In genomic region chr19:44623080-44623479, GRCh38 we compare ENCODE assay signal across 15 cellular contexts. TPM values are rescaled to one million over a fixed set of nuclear protein-coding genes. Genes with fewer than 3 reads are reported as not detected.
DNase-seq lines count a peak whose midpoint lies in the region; ATAC-seq and TF ChIP-seq lines count a peak whose summit lies in the region.
"Had no signal": no experiment of that assay in that cellular context is flagged by ENCODE, and none has a peak within 500 bp of the region (broad histone marks: within the 10 kb centered on the region; RNA-seq: fewer than 3 reads in every experiment).

No MANE protein-coding gene starts in this region.

- in situ Hi-C loops in GM23248 (cut with MboI), result no loop called here

- H3K36me3 ChIP-seq in GM23248 (ENCODE audit: low read depth) (no peaks in the 10 kb centered on the region), heart left ventricle (no peaks in the 10 kb centered on the region), osteoblast (ENCODE audit: insufficient read depth, low read length) (no peaks in the 10 kb centered on the region)

- H3K9me3 ChIP-seq in GM23248 (ENCODE audit: low read depth) (no peaks in the 10 kb centered on the region), heart left ventricle (no peaks in the 10 kb centered on the region), osteoblast (ENCODE audit: low read depth, low read length) (no peaks in the 10 kb centered on the region)

- H4K20me1 ChIP-seq in GM23248 (ENCODE audit: insufficient read depth) (no peaks in the 10 kb centered on the region), osteoblast (ENCODE audit: insufficient read depth, low read length) (no peaks in the 10 kb centered on the region)

- H3K4me3 ChIP-seq in GM23248 (no peak overlapping the region), heart left ventricle (no peak overlapping the region), osteoblast (ENCODE audit: insufficient read depth, low read length) (no peak overlapping the region)
- H3K4me3 ChIP-seq: dorsolateral prefrontal cortex had no signal

- H3K79me2 ChIP-seq in GM23248 (ENCODE audit: insufficient read depth) (no peaks in the 10 kb centered on the region), osteoblast (ENCODE audit: insufficient read depth, low read length) (no peaks in the 10 kb centered on the region)

- TF ChIP-seq POLR2A in heart left ventricle (IDR thresholded peaks at IDR 0.05), result no peak

- no peak overlapping the region for H2AFZ ChIP-seq in GM23248
- H2AFZ ChIP-seq in osteoblast (ENCODE audit: low read length), result peak overlapping the region; percentile 47

- peaks cover 20% of the 10 kb centered on the region for H3K4me1 ChIP-seq in GM23248 (ENCODE audit: insufficient read depth)
- peaks cover 0 to 14% (median 0%) of the 10 kb centered on the region in 12 donors for H3K4me1 ChIP-seq in heart left ventricle
- H3K4me1 ChIP-seq in osteoblast (ENCODE audit: insufficient read depth, low read length), result peaks cover 40% of the 10 kb centered on the region

- H3K4me2 ChIP-seq in GM23248 (ENCODE audit: unreplicated experiment) (no peak overlapping the region), osteoblast (ENCODE audit: insufficient read depth, low read length) (no peak overlapping the region)

- peak in 3 of 4 donors; percentile 36 to 62 (median 50) for ATAC-seq in heart left ventricle
- ATAC-seq: activated CD8-positive, alpha-beta T cell treated with anti-CD3 and anti-CD28 coated beads, Interleukin-2, amount 10 ng/mL, durations not matched to agents 7 days and 5 days; activated naive CD4-positive, alpha-beta T cell treated with anti-CD3 and anti-CD28 coated beads, Interleukin-2, amount 50 U/mL, for 72 hours had no signal

- intact Hi-C loops in heart left ventricle (cut with DNase I), result no loop called here

- no peak overlapping the region for H3K9ac ChIP-seq in GM23248

- 52 to 60% methylated on average over 5 of the region's 5 CpGs for WGBS in GM23248 (ENCODE audit: low coverage in 1 of 2, low lambda C conversion rate in 2 of 2, missing lambda C conversion rate in 2 of 2), 2 experiments
- WGBS in heart left ventricle, 4 donors, result 59 to 65% (median 61%) methylated on average over 5 of the region's 5 CpGs

- no peaks in the 10 kb centered on the region for H3K9me2 ChIP-seq in GM23248 (ENCODE audit: insufficient read depth)

- TF ChIP-seq CTCF in heart left ventricle (IDR thresholded peaks at IDR 0.05) (no peak), osteoblast (IDR thresholded peaks at IDR 0.05; ENCODE audit: extremely low read depth, low read depth, low read length) (no peak)

- H3F3A ChIP-seq in GM23248 (ENCODE audit: insufficient read depth), result peaks cover 17% of the 10 kb centered on the region

- H3K27ac ChIP-seq in GM23248 (no peak overlapping the region), heart left ventricle (no peak overlapping the region), osteoblast (ENCODE audit: low read depth, low read length) (peak overlapping the region; percentile 55)
- H3K27ac ChIP-seq: dorsolateral prefrontal cortex had no signal

- DNase-seq in GM23248, result peak; percentile 59
- DNase-seq in UCSD-AML1 (lab: John Stamatoyannopoulos, UW; ENCODE audit: unreplicated experiment), result peak; percentile 41
- peak in 2 of 5 donors; percentile 19 to 35 for DNase-seq in heart left ventricle
- peak; percentile 73 for DNase-seq in osteoblast (ENCODE audit: insufficient read length, low spot score, missing footprints)
- no peak for DNase-seq in HK-2 (ENCODE audit: unreplicated experiment)
- no peak for DNase-seq in SIG-M5 (lab: John Stamatoyannopoulos, UW)
- no peak for DNase-seq in medulla oblongata (ENCODE audit: extremely low spot score)
- DNase-seq: activated CD8-positive, alpha-beta T cell treated with anti-CD3 and anti-CD28 coated beads, Interleukin-2, amount 10 ng/mL, durations not matched to agents 7 days and 5 days; dorsolateral prefrontal cortex; naive B cell; NCI-H1105; NK-92 treated with Interleukin-12 subunit alpha and Interleukin-12 subunit beta, amount 100 ng/mL, for 24 hours; stimulated activated CD8-positive, alpha-beta memory T cell treated with anti-CD3 and anti-CD28 coated beads, Interleukin-4, amount 100 ng/mL, for 48 hours had no signal

- H3K27me3 ChIP-seq in GM23248 (replicated peaks; ENCODE audit: insufficient read depth) (no peaks in the 10 kb centered on the region), heart left ventricle (no peaks in the 10 kb centered on the region), osteoblast (ENCODE audit: insufficient read depth, low read length) (no peaks in the 10 kb centered on the region)
- H3K27me3 ChIP-seq: dorsolateral prefrontal cortex had no signal

RNA-seq across cellular contexts. Expression of gene IGSF23, which starts 9.7 kb away (rescaled TPM):
- total RNA-seq in GM23248 (2014; rRNA removed; shearing (Covaris generic)), result not detected in 2 replicates
- 0.63 and 0.79 TPM in 2 replicates for polyA plus RNA-seq in GM23248 (2016; fragmentation: Nextera tagmentation; extraction: Ambion mirVana)
- total RNA-seq in heart left ventricle, result 1 to 10 TPM in 1 of 9 donors, under 1 TPM in 1, not detected in 7; 0.21 to 3.5 TPM
- polyA plus RNA-seq in heart left ventricle, result under 1 TPM in 1 of 2 donors, not detected in 1; 0.83 TPM
- total RNA-seq in osteoblast, result not detected in 2 replicates
- total RNA-seq: activated CD8-positive, alpha-beta T cell treated with anti-CD3 and anti-CD28 coated beads, Interleukin-2, amount 10 ng/mL, durations not matched to agents 7 days and 5 days; activated naive CD4-positive, alpha-beta T cell treated with anti-CD3 and anti-CD28 coated beads, Interleukin-2, amount 50 U/mL, for 72 hours; dorsolateral prefrontal cortex; T-helper 1 cell treated with Interleukin-12 subunit alpha and Interleukin-12 subunit beta and Interleukin-4 antibody, amounts not matched to agents 30 ng/mL and 1 ng/mL, for 36 hours had no signal

RNA-seq across cellular contexts. Expression of gene PVR, which starts 20.6 kb away (rescaled TPM):
- 140 and 148 TPM in 2 replicates for total RNA-seq in GM23248 (2014; rRNA removed; shearing (Covaris generic))
- polyA plus RNA-seq in GM23248 (2016; fragmentation: Nextera tagmentation; extraction: Ambion mirVana) (58.8 and 63.3 TPM in 2 replicates), heart left ventricle (100 to 1,000 TPM in 1 of 2 donors, 10 to 100 TPM in 1; 34.1 to 143 TPM)
- total RNA-seq in heart left ventricle (100 to 1,000 TPM in 2 of 9 donors, 10 to 100 TPM in 7; 33.7 to 140 (median 49.1) TPM), osteoblast (50.1 and 53.6 TPM in 2 replicates)

RNA-seq across cellular contexts. Expression of gene CEACAM19, which starts 48.2 kb away (rescaled TPM):
- 0.51 and 1.9 TPM in 2 replicates for total RNA-seq in GM23248 (2014; rRNA removed; shearing (Covaris generic))
- polyA plus RNA-seq in GM23248 (2016; fragmentation: Nextera tagmentation; extraction: Ambion mirVana), result 1.3 and 1.7 TPM in 2 replicates
- total RNA-seq in heart left ventricle, result 1 to 10 TPM; 1.9 to 8.3 (median 5.1) TPM
- 10 to 100 TPM in 1 of 2 donors, 1 to 10 TPM in 1; 5.1 to 12.8 TPM for polyA plus RNA-seq in heart left ventricle
- 0.72 and 1.2 TPM in 2 replicates for total RNA-seq in osteoblast

Comparison
In these comparisons a context has a peak if more than half of its experiments do, and no peak if none do; other contexts are left out.
1. DNase-seq: peak in GM23248 (single experiment), UCSD-AML1 (single experiment) and osteoblast (single experiment); none in HK-2 (single experiment), SIG-M5 (single experiment) and medulla oblongata (single experiment).